ENCODE assay signal across 1 cellular context in the genomic region with DNA sequence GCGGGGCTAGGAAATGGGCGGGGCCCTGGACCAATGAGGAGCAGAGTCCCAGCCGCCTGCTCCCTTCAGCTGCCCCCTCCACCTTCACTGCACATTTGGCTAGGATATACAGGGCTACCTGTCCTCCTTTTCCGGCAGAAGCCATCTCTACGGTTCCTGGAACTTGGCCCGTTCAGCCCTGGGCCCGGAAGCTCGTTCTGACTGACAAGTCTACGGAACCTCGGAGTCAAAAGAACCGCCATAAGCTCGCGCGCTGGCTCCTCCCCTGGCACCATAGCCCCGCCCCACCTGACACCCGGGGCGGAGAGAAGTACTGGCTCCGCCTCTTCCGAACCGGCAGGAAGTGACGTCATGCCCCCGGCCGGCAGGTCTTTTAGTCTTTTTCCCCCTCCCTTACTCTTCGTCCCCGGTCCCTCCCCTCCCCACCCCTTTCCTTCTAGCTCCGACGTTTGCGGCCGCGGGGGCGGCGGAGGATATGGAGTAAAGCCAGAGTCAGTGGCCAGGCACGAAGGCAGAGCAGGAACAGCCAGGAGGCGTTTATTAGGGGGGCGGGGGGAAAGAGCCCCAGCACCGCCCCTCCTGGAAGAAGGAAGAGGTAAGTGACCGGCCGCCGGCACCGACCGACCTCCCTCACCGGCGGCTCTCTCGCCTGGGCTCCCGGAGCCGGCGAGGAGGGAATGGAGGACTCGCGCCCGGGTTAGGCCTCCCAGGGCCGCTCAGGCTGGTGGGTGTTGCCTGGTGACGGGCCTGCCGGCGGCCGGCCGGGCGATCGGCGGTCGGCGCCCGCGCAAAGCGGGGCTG.
TF ChIP-seq lines count a peak whose summit lies in the region.

A gene (minus strand): TSS at position 278 of the 801 bp plus-strand sequence. CDS start 3 bp downstream, at position 275.
A gene with protein sequence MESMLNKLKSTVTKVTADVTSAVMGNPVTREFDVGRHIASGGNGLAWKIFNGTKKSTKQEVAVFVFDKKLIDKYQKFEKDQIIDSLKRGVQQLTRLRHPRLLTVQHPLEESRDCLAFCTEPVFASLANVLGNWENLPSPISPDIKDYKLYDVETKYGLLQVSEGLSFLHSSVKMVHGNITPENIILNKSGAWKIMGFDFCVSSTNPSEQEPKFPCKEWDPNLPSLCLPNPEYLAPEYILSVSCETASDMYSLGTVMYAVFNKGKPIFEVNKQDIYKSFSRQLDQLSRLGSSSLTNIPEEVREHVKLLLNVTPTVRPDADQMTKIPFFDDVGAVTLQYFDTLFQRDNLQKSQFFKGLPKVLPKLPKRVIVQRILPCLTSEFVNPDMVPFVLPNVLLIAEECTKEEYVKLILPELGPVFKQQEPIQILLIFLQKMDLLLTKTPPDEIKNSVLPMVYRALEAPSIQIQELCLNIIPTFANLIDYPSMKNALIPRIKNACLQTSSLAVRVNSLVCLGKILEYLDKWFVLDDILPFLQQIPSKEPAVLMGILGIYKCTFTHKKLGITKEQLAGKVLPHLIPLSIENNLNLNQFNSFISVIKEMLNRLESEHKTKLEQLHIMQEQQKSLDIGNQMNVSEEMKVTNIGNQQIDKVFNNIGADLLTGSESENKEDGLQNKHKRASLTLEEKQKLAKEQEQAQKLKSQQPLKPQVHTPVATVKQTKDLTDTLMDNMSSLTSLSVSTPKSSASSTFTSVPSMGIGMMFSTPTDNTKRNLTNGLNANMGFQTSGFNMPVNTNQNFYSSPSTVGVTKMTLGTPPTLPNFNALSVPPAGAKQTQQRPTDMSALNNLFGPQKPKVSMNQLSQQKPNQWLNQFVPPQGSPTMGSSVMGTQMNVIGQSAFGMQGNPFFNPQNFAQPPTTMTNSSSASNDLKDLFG (plus strand): TSS at position 376 of the 801 bp plus-strand sequence. CDS start 15,794 bp downstream, outside the sequence.

TF ChIP-seq in K562, 482 proteins besides CTCF, POLR2A, EP300 and RAD21 (continued from another document and continues in another):
- TF ChIP-seq POLR2G (IDR thresholded peaks at IDR 0.05; ENCODE audit: low read depth, low read length), result peak; percentile 90
- peak; percentile 93 for TF ChIP-seq RBFOX2 (IDR thresholded peaks at IDR 0.05; ENCODE audit: low read depth, low read length)
- TF ChIP-seq MTA3 (IDR thresholded peaks at IDR 0.05; ENCODE audit: borderline replicate concordance), result no peak; the same call in 1 of the 2 replicates
- no peak for TF ChIP-seq ZNF586 (CRISPR knock-in tag; conservative IDR thresholded peaks at IDR 0.05)
- no peak for TF ChIP-seq ZNF696 (CRISPR knock-in tag; conservative IDR thresholded peaks at IDR 0.05)
- TF ChIP-seq FOXK2 (conservative IDR thresholded peaks at IDR 0.05 in 1 of 2, IDR thresholded peaks at IDR 0.05 in 1 of 2; ENCODE audit: low read depth in 2 of 2), result peak in 1 of 2 experiments; percentile 41; a peak in 1 of 4 replicates
- peak; percentile 81; the same call in 1 of the 2 replicates for TF ChIP-seq GTF2E2 (tag; IDR thresholded peaks at IDR 0.05)
- peak; percentile 97 for TF ChIP-seq HNRNPLL (IDR thresholded peaks at IDR 0.05; ENCODE audit: low read depth, low read length, poor library complexity, severe bottlenecking)
- peak; percentile 74; the same call in 1 of the 2 replicates for TF ChIP-seq PHF8 (IDR thresholded peaks at IDR 0.05; ENCODE audit: borderline replicate concordance, low read length)
- TF ChIP-seq, protein P1, sequence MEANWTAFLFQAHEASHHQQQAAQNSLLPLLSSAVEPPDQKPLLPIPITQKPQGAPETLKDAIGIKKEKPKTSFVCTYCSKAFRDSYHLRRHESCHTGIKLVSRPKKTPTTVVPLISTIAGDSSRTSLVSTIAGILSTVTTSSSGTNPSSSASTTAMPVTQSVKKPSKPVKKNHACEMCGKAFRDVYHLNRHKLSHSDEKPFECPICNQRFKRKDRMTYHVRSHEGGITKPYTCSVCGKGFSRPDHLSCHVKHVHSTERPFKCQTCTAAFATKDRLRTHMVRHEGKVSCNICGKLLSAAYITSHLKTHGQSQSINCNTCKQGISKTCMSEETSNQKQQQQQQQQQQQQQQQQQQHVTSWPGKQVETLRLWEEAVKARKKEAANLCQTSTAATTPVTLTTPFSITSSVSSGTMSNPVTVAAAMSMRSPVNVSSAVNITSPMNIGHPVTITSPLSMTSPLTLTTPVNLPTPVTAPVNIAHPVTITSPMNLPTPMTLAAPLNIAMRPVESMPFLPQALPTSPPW (CRISPR knock-in tag; IDR thresholded peaks at IDR 0.05), result peak; percentile 99
- TF ChIP-seq JUN (IDR thresholded peaks at IDR 0.05; ENCODE audit: borderline replicate concordance, low read depth, low read length), result peak; percentile 86; the same call in 1 of the 2 replicates
- TF ChIP-seq JUN (CRISPR knock-in tag; IDR thresholded peaks at IDR 0.05; ENCODE audit: borderline replicate concordance), result no peak
- TF ChIP-seq HCFC1 (IDR thresholded peaks at IDR 0.05; ENCODE audit: low read depth, low read length), result 0 out of 2 replicates have a peak, but pooled peaks have one; percentile 24
- TF ChIP-seq, protein P2, sequence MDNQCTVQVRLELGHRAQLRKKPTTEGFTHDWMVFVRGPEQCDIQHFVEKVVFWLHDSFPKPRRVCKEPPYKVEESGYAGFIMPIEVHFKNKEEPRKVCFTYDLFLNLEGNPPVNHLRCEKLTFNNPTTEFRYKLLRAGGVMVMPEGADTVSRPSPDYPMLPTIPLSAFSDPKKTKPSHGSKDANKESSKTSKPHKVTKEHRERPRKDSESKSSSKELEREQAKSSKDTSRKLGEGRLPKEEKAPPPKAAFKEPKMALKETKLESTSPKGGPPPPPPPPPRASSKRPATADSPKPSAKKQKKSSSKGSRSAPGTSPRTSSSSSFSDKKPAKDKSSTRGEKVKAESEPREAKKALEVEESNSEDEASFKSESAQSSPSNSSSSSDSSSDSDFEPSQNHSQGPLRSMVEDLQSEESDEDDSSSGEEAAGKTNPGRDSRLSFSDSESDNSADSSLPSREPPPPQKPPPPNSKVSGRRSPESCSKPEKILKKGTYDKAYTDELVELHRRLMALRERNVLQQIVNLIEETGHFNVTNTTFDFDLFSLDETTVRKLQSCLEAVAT (IDR thresholded peaks at IDR 0.05), result peak in 1 of 2 experiments; percentile 56; a peak in 2 of 4 replicates
- TF ChIP-seq HMGN3 (IDR thresholded peaks at IDR 0.05; ENCODE audit: borderline replicate concordance, extremely low read depth, insufficient read length, low read depth, low read length), result peak; percentile 47
- TF ChIP-seq, protein P3, sequence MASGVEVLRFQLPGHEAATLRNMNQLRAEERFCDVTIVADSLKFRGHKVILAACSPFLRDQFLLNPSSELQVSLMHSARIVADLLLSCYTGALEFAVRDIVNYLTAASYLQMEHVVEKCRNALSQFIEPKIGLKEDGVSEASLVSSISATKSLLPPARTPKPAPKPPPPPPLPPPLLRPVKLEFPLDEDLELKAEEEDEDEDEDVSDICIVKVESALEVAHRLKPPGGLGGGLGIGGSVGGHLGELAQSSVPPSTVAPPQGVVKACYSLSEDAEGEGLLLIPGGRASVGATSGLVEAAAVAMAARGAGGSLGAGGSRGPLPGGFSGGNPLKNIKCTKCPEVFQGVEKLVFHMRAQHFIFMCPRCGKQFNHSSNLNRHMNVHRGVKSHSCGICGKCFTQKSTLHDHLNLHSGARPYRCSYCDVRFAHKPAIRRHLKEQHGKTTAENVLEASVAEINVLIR (CRISPR knock-in tag; IDR thresholded peaks at IDR 0.05), result peak; percentile 74
- TF ChIP-seq ZNF75A (CRISPR knock-in tag; IDR thresholded peaks at IDR 0.05), result no peak
- TF ChIP-seq KDM5B (IDR thresholded peaks at IDR 0.05; ENCODE audit: insufficient replicate concordance, low read depth, low read length), result peak; percentile 17
- TF ChIP-seq, protein P4, sequence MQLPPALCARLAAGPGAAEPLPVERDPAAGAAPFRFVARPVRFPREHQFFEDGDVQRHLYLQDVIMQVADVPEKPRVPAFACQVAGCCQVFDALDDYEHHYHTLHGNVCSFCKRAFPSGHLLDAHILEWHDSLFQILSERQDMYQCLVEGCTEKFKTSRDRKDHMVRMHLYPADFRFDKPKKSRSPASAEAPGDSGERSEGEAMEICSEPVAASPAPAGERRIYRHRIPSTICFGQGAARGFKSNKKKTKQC (CRISPR knock-in tag; IDR thresholded peaks at IDR 0.05), result 0 out of 2 replicates have a peak, but pooled peaks have one; percentile 48
- TF ChIP-seq ZNF780A (CRISPR knock-in tag; IDR thresholded peaks at IDR 0.05), result no peak
- peak; percentile 23; the same call in 1 of the 2 replicates for TF ChIP-seq LCOR (CRISPR knock-in tag; IDR thresholded peaks at IDR 0.05)
- TF ChIP-seq L3MBTL2 (IDR thresholded peaks at IDR 0.05), result 0 out of 2 replicates have a peak, but pooled peaks have one; percentile 36
- TF ChIP-seq NCOA6 (IDR thresholded peaks at IDR 0.05), result no peak
- TF ChIP-seq NBN (IDR thresholded peaks at IDR 0.05; ENCODE audit: low read depth), result peak; percentile 89
- TF ChIP-seq, protein P5, sequence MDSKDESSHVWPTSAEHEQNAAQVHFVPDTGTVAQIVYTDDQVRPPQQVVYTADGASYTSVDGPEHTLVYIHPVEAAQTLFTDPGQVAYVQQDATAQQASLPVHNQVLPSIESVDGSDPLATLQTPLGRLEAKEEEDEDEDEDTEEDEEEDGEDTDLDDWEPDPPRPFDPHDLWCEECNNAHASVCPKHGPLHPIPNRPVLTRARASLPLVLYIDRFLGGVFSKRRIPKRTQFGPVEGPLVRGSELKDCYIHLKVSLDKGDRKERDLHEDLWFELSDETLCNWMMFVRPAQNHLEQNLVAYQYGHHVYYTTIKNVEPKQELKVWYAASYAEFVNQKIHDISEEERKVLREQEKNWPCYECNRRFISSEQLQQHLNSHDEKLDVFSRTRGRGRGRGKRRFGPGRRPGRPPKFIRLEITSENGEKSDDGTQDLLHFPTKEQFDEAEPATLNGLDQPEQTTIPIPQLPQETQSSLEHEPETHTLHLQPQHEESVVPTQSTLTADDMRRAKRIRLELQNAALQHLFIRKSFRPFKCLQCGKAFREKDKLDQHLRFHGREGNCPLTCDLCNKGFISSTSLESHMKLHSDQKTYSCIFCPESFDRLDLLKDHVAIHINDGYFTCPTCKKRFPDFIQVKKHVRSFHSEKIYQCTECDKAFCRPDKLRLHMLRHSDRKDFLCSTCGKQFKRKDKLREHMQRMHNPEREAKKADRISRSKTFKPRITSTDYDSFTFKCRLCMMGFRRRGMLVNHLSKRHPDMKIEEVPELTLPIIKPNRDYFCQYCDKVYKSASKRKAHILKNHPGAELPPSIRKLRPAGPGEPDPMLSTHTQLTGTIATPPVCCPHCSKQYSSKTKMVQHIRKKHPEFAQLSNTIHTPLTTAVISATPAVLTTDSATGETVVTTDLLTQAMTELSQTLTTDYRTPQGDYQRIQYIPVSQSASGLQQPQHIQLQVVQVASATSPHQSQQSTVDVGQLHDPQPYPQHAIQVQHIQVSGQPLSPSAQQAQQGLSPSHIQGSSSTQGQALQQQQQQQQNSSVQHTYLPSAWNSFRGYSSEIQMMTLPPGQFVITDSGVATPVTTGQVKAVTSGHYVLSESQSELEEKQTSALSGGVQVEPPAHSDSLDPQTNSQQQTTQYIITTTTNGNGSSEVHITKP (IDR thresholded peaks at IDR 0.05; ENCODE audit: partially characterized antibody), result peak; percentile 79
- TF ChIP-seq, protein P6, sequence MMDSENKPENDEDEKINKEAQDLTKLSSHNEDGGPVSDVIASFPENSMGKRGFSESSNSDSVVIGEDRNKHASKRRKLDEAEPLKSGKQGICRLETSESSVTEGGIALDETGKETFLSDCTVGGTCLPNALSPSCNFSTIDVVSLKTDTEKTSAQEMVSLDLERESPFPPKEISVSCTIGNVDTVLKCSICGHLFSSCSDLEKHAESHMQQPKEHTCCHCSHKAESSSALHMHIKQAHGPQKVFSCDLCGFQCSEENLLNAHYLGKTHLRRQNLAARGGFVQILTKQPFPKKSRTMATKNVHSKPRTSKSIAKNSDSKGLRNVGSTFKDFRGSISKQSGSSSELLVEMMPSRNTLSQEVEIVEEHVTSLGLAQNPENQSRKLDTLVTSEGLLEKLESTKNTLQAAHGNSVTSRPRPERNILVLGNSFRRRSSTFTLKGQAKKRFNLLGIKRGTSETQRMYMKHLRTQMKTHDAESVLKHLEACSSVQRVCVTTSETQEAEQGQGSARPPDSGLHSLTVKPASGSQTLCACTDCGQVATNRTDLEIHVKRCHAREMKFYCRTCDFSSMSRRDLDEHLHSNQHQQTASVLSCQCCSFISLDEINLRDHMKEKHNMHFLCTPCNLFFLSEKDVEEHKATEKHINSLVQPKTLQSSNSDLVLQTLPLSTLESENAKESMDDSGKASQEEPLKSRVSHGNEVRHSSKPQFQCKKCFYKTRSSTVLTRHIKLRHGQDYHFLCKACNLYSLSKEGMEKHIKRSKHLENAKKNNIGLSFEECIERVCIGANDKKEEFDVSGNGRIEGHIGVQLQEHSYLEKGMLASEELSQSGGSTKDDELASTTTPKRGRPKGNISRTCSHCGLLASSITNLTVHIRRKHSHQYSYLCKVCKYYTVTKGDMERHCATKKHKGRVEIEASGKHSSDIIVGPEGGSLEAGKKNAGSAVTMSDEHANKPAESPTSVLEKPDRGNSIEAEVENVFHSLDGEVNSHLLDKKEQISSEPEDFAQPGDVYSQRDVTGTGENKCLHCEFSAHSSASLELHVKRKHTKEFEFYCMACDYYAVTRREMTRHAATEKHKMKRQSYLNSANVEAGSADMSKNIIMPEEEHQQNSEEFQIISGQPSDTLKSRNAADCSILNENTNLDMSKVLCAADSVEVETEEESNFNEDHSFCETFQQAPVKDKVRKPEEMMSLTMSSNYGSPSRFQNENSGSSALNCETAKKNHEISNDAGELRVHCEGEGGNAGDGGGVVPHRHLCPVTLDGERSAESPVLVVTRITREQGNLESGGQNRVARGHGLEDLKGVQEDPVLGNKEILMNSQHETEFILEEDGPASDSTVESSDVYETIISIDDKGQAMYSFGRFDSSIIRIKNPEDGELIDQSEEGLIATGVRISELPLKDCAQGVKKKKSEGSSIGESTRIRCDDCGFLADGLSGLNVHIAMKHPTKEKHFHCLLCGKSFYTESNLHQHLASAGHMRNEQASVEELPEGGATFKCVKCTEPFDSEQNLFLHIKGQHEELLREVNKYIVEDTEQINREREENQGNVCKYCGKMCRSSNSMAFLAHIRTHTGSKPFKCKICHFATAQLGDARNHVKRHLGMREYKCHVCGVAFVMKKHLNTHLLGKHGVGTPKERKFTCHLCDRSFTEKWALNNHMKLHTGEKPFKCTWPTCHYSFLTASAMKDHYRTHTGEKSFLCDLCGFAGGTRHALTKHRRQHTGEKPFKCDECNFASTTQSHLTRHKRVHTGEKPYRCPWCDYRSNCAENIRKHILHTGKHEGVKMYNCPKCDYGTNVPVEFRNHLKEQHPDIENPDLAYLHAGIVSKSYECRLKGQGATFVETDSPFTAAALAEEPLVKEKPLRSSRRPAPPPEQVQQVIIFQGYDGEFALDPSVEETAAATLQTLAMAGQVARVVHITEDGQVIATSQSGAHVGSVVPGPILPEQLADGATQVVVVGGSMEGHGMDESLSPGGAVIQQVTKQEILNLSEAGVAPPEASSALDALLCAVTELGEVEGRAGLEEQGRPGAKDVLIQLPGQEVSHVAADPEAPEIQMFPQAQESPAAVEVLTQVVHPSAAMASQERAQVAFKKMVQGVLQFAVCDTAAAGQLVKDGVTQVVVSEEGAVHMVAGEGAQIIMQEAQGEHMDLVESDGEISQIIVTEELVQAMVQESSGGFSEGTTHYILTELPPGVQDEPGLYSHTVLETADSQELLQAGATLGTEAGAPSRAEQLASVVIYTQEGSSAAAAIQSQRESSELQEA (IDR thresholded peaks at IDR 0.05; ENCODE audit: low read depth), result peak; percentile 86
